11 cellular contexts compared by ENCODE assay signal in the genomic region with DNA sequence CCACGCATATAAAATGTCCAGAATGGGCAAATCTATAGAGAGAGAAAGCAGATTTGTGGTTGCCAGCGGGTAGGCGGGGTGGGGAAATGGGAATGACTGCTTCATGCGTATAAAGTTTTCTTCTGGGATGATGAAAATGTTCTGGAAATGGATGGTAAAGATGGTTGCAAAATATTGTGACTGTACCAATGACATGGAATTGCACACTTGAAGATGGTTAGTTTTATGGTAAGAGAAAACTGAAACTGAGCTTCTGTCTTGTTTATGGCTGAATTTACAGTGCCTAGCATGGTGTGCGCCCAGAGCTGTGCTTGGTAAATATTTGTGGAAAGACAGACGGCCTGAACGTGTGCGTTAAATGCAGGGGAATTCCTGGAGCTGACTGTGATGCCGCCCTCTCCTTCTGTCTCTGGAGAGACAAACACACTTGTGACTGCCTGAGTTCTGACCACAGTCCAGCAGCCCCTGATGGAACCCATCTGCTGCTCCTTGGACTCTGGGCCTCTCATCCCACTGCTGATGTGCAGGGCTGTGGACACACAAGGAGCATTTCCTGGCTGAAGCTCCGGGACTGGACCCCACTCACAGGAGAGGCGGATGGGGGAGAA. TPM values are rescaled to one million over a fixed set of nuclear protein-coding genes. Genes with fewer than 3 reads are reported as not detected.
DNase-seq lines count a peak whose midpoint lies in the region; ATAC-seq and TF ChIP-seq lines count a peak whose summit lies in the region.
"Had no signal": no experiment of that assay in that cellular context is flagged by ENCODE, and none has a peak within 500 bp of the region (broad histone marks: within the 10 kb centered on the region; RNA-seq: fewer than 3 reads in every experiment).

No MANE protein-coding gene starts in this region.

- H3K9me3 ChIP-seq in aorta (ENCODE audit: control insufficient read depth, low read length) = no peaks in the 10 kb centered on the region

- WGBS in aorta, 2 donors = 70 to 73% methylated on average over 11 of the region's 11 CpGs

- ATAC-seq in Right ventricle myocardium inferior (peak; percentile 74), aorta (ENCODE audit: low FRiP score) (peak; percentile 41), HG03139 (IDR thresholded peaks at IDR 0.05; ENCODE audit: unreplicated experiment) (no peak), GM18907 (IDR thresholded peaks at IDR 0.05; ENCODE audit: unreplicated experiment) (no peak)

- TF ChIP-seq CTCF in fibroblast of the aortic adventitia (IDR thresholded peaks at IDR 0.05; ENCODE audit: insufficient read depth, low read length) = no peak
- no peak for TF ChIP-seq CTCF in nephron progenitor cell (IDR thresholded peaks at IDR 0.05)
- TF ChIP-seq CTCF in chondrocyte (IDR thresholded peaks at IDR 0.05) = no peak

- H3K27me3 ChIP-seq in aorta (ENCODE audit: control insufficient read depth in 1 of 2, insufficient read depth in 2 of 2, low read length in 1 of 2) = no peaks in the 10 kb centered on the region

- H3K27ac Mint-ChIP-seq in nephron progenitor cell (peak overlapping the region; percentile 94), chondrocyte (ENCODE audit: unreplicated experiment) (no peak overlapping the region)

- intact Hi-C loops in Right ventricle myocardium inferior (cut with DNase I) (no loop called here), cardiac septum (cut with DNase I) (no loop called here), aorta (cut with DNase I) (no loop called here)

- H3K4me3 Mint-ChIP-seq in nephron progenitor cell (no peak overlapping the region), chondrocyte (ENCODE audit: unreplicated experiment) (no peak overlapping the region)
- H3K4me3 Mint-ChIP-seq: central memory CD8-positive, alpha-beta T cell had no signal

- H3K27ac ChIP-seq in aorta (ENCODE audit: low read depth in 1 of 2, low read length in 2 of 2) = no peak overlapping the region

- no peaks in the 10 kb centered on the region for H3K4me1 ChIP-seq in aorta (ENCODE audit: control insufficient read depth in 1 of 2, insufficient read depth in 2 of 2, low read length in 2 of 2)

- H3K27me3 Mint-ChIP-seq in nephron progenitor cell (ENCODE audit: low read depth, poor library complexity) = peaks cover 6% of the 10 kb centered on the region
- peaks cover 4% of the 10 kb centered on the region for H3K27me3 Mint-ChIP-seq in chondrocyte (ENCODE audit: low read depth)

- H3K4me1 Mint-ChIP-seq in nephron progenitor cell = peaks cover 50% of the 10 kb centered on the region
- peaks cover 17% of the 10 kb centered on the region for H3K4me1 Mint-ChIP-seq in chondrocyte (ENCODE audit: low read depth)

- H3K36me3 Mint-ChIP-seq in nephron progenitor cell (ENCODE audit: low read depth) = no peaks in the 10 kb centered on the region
- no peaks in the 10 kb centered on the region for H3K36me3 Mint-ChIP-seq in chondrocyte (ENCODE audit: low read depth)

- H3K36me3 ChIP-seq in aorta (ENCODE audit: control insufficient read depth in 1 of 2, insufficient read depth in 2 of 2, low read length in 1 of 2) = no peaks in the 10 kb centered on the region

- H3K4me3 ChIP-seq in fibroblast of the aortic adventitia (ENCODE audit: low read depth, low read length) = no peak overlapping the region
- no peak overlapping the region for H3K4me3 ChIP-seq in aorta (ENCODE audit: low read length in 2 of 2)
- H3K4me3 ChIP-seq: K562 had no signal

- DNase-seq in Right ventricle myocardium inferior (ENCODE audit: missing footprints) (peak; percentile 73), cardiac septum (ENCODE audit: low spot score) (no peak), fibroblast of the aortic adventitia (ENCODE audit: low read depth) (peak; percentile 87), nephron progenitor cell (no peak), aorta (no peak), chondrocyte (ENCODE audit: low spot score) (no peak)
- DNase-seq: NCI-H2227 treated with DMSO at 0.1 percent for 48 hours had no signal

- H3K9me3 Mint-ChIP-seq in nephron progenitor cell = no peaks in the 10 kb centered on the region
- no peaks in the 10 kb centered on the region for H3K9me3 Mint-ChIP-seq in chondrocyte (ENCODE audit: low read depth)
- H3K9me3 Mint-ChIP-seq: central memory CD8-positive, alpha-beta T cell had no signal

RNA-seq across cellular contexts. Expression of gene PTGES, which starts 8.6 kb away (rescaled TPM):
- 4.8 TPM for total RNA-seq in Right ventricle myocardium inferior
- 1.1 TPM for total RNA-seq in cardiac septum
- total RNA-seq in fibroblast of the aortic adventitia (ENCODE audit: low replicate concordance) = 6.9 and 30.9 TPM in 2 replicates
- total RNA-seq in aorta = 1 to 10 TPM; 3.5 to 9.1 TPM
- 1 to 10 TPM in 1 of 2 donors, under 1 TPM in 1; 0.13 to 2.3 TPM for polyA plus RNA-seq in aorta
- total RNA-seq in chondrocyte = 0.95 to 3.3 TPM (median 1.3 TPM) in 3 replicates
- total RNA-seq: K562 had no signal

RNA-seq across cellular contexts. Expression of gene TOR1B, which starts 41.6 kb away (rescaled TPM):
- 10.5 TPM for total RNA-seq in Right ventricle myocardium inferior
- 10.1 TPM for total RNA-seq in cardiac septum
- total RNA-seq in fibroblast of the aortic adventitia (ENCODE audit: low replicate concordance) = 24.9 and 36.2 TPM in 2 replicates
- 10 to 100 TPM; 20.4 to 24.3 TPM for total RNA-seq in aorta
- polyA plus RNA-seq in aorta = 10 to 100 TPM; 11.4 to 19.5 TPM
- 39.4 to 44.2 TPM (median 39.8 TPM) in 3 replicates for total RNA-seq in chondrocyte

Comparison
In these comparisons a context has a peak if more than half of its experiments do, and no peak if none do; other contexts are left out.
1. DNase-seq: peak in Right ventricle myocardium inferior (single experiment) and fibroblast of the aortic adventitia (single experiment); none in cardiac septum (single experiment), nephron progenitor cell (single experiment), aorta (0 of 2) and chondrocyte (single experiment).
2. ATAC-seq: peak in Right ventricle myocardium inferior (single experiment) and aorta (single experiment); none in HG03139 (single experiment) and GM18907 (single experiment).